In genomic region chr1:171841931-171842723, GRCh38 we compare ENCODE assay signal across 8 cellular contexts.
DNase-seq lines count a peak whose midpoint lies in the region; ATAC-seq and TF ChIP-seq lines count a peak whose summit lies in the region.

No MANE protein-coding gene starts in this region.

- no peaks in the 10 kb centered on the region for H3K36me3 ChIP-seq in iPS-15b (ENCODE audit: control insufficient read depth, insufficient read depth, low read length)

- in situ Hi-C loops in astrocyte of the spinal cord (cut with HindIII; ENCODE audit: low sequenced_read_pairs), result no loop called here

- no peaks in the 10 kb centered on the region for H3K9me3 ChIP-seq in iPS-15b (ENCODE audit: control insufficient read depth, insufficient read depth, low read length)

- ATAC-seq in HG02763 (IDR thresholded peaks at IDR 0.05; ENCODE audit: unreplicated experiment), result no peak

- H3K4me1 ChIP-seq in iPS-15b (ENCODE audit: control insufficient read depth, insufficient read depth, low read length), result peaks cover 3% of the 10 kb centered on the region

- peak; percentile 50 for DNase-seq in DMS53 (lab: John Stamatoyannopoulos, UW)
- DNase-seq in DMS53 treated with DMSO at 0.1 percent for 48 hours (lab: John Stamatoyannopoulos, UW; ENCODE audit: unreplicated experiment), result no peak
- DNase-seq in NCI-H2227 treated with DMSO at 0.1 percent for 48 hours (lab: John Stamatoyannopoulos, UW), result peak; percentile 39
- DNase-seq in astrocyte of the spinal cord (ENCODE audit: low read depth, low spot score), result no peak
- DNase-seq in skeletal muscle cell (ENCODE audit: low read depth), result no peak
- no peak for DNase-seq in NCI-H2196 treated with DMSO at 0.1 percent for 48 hours (lab: John Stamatoyannopoulos, UW; ENCODE audit: unreplicated experiment)

- H3K9ac ChIP-seq in iPS-15b (ENCODE audit: low read depth, low read length), result no peak overlapping the region

- peaks cover 31% of the 10 kb centered on the region for H3K27me3 ChIP-seq in iPS-15b (ENCODE audit: control insufficient read depth, insufficient read depth, low read length)

- H3K4me3 ChIP-seq in astrocyte of the spinal cord (ENCODE audit: low read depth, low read length) (peak overlapping the region; percentile 59), iPS-15b (ENCODE audit: low read depth, low read length) (peak overlapping the region; percentile 86), skeletal muscle cell (ENCODE audit: low read depth, low read length) (peak overlapping the region; percentile 70)

- no peak for TF ChIP-seq CTCF in astrocyte of the spinal cord (IDR thresholded peaks at IDR 0.05; ENCODE audit: low read depth, low read length)

Comparison
In these comparisons a context has a peak if more than half of its experiments do, and no peak if none do; other contexts are left out.
1. DNase-seq: peak in DMS53 (single experiment) and NCI-H2227 treated with DMSO at 0.1 percent for 48 hours (single experiment); none in DMS53 treated with DMSO at 0.1 percent for 48 hours (single experiment), astrocyte of the spinal cord (single experiment), skeletal muscle cell (single experiment) and NCI-H2196 treated with DMSO at 0.1 percent for 48 hours (single experiment).
2. Peak in every context shown above with its lines, with median percentiles within 50 percentile points of each other: H3K4me3 ChIP-seq.